9 cellular contexts compared by ENCODE assay signal in the genomic region with DNA sequence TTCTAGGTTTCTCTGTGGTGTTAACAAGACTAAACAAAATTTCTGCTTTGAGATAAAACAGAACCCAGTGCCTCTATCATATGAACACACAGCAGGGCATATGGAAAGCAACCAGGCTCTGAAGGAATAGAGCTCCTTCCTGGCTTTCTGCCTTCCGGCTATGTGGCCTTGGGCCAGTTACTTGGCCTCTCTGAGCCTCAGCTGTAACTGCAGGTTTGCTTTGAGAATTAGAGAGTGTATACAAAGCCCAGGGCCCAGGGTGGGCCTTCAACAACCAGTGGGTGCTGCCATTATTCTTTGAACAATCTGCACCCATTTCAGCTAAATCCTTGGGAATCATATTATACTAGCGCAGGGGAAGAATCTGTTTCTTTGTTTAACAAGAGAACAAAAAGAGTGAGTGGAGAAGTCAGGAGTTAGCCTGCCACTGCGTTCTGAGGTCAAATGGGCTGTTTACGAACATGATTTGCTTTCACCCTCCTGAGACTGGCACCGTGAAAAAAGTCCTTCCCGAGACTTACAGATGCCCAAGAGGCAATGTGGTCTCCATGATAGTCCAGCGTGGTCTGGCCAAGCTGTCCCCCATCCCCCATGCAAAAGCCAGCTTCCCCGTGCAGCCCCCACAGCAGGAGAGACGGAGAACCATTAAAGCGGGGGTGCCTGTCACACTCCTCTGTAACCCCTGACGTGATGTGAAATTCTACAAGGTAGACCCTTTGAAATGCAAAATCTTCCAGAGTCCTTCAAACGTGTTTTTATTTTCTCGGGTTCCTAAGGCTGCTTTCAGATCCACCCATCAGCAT. TPM values are rescaled to one million over a fixed set of nuclear protein-coding genes. Genes with fewer than 3 reads are reported as not detected.
DNase-seq lines count a peak whose midpoint lies in the region; ATAC-seq, FAIRE-seq and TF ChIP-seq lines count a peak whose summit lies in the region.
"Had no signal": no experiment of that assay in that cellular context is flagged by ENCODE, and none has a peak within 500 bp of the region (broad histone marks: within the 10 kb centered on the region; RNA-seq: fewer than 3 reads in every experiment).

No MANE protein-coding gene starts in this region.

- peak overlapping the region; percentile 44 for H3K4me2 ChIP-seq in GM23338

- H3F3A ChIP-seq in GM23338 (replicated peaks; ENCODE audit: low read depth), result 0 out of 2 replicates have a peak, but pooled peaks cover 3% of the 10 kb centered on the region

- H3K27ac ChIP-seq in GM23338 (ENCODE audit: low read depth), result no peak overlapping the region
- H3K27ac ChIP-seq in iPS-18a (ENCODE audit: low read length), result no peak overlapping the region
- H3K27ac ChIP-seq in small intestine (ENCODE audit: low read depth in 1 of 2, low read length in 1 of 2), result peak overlapping the region; percentile 92 to 99

- H2AFZ ChIP-seq in GM23338, result no peak overlapping the region

- H3K4me1 Mint-ChIP-seq in GM23338 (peaks cover 66% of the 10 kb centered on the region), WTC11 (peaks cover 65% of the 10 kb centered on the region)

- H3K36me3 ChIP-seq in GM23338 (ENCODE audit: insufficient read depth), result no peaks in the 10 kb centered on the region
- no peaks in the 10 kb centered on the region for H3K36me3 ChIP-seq in iPS-18a (ENCODE audit: control insufficient read depth, low read depth, low read length)
- H3K36me3 ChIP-seq in small intestine (ENCODE audit: control insufficient read depth in 2 of 2, insufficient read depth in 2 of 2, low read length in 2 of 2), result peaks cover 0 to 3% of the 10 kb centered on the region in 2 donors

- 37 to 54% (median 46%) methylated on average over 13 of the region's 13 CpGs for WGBS in small intestine, 3 donors

- no peak overlapping the region for H3K9ac ChIP-seq in iPS-18a (ENCODE audit: low read length)

- H3K4me3 Mint-ChIP-seq in GM23338 (peak overlapping the region; percentile 55), WTC11 (peak overlapping the region; percentile 32)

- CTCF ChIA-PET in WTC11 (lab: Charles Lee), result interaction anchor here (1.0 to 4.9 kb wide), 13 partner anchors 20 to 208 kb away, joined by 3 to 57 read pairs (median 14); no protein-coding TSS in a partner anchor

- H3K27me3 Mint-ChIP-seq in GM23338 (ENCODE audit: insufficient read depth, low read depth, poor library complexity), result peaks cover 39% of the 10 kb centered on the region
- H3K27me3 Mint-ChIP-seq in WTC11 (ENCODE audit: low read depth), result peaks cover 19% of the 10 kb centered on the region

- 0 out of 2 replicates have a peak overlapping the region, but pooled peaks have one; percentile 18 for H3K27ac Mint-ChIP-seq in GM23338
- peak overlapping the region; percentile 24 for H3K27ac Mint-ChIP-seq in WTC11

- H3K9me3 Mint-ChIP-seq in GM23338 (no peaks in the 10 kb centered on the region), WTC11 (no peaks in the 10 kb centered on the region)

- DNase-seq in GM23338 (ENCODE audit: low spot score) (peak; percentile 33), WTC11 (ENCODE audit: low spot score) (no peak), small intestine (no peak), NCI-H510A treated with DMSO at 0.1 percent for 48 hours (lab: John Stamatoyannopoulos, UW) (no peak), NCI-H2171 treated with DMSO at 0.1 percent for 48 hours (lab: John Stamatoyannopoulos, UW) (no peak), SKM-1 (lab: John Stamatoyannopoulos, UW; ENCODE audit: unreplicated experiment) (no peak)

- H3K9me3 ChIP-seq in iPS-18a (ENCODE audit: control insufficient read depth, low read depth, low read length) (no peaks in the 10 kb centered on the region), small intestine (ENCODE audit: control insufficient read depth, low read depth) (no peaks in the 10 kb centered on the region)

- POLR2A ChIA-PET in WTC11 (lab: Charles Lee), result no interaction called here

- H3K79me2 ChIP-seq in GM23338 (replicated peaks; ENCODE audit: insufficient read depth), result peaks cover 24% of the 10 kb centered on the region

- H3K4me3 ChIP-seq in GM23338 (peak overlapping the region; percentile 21; the same call in 1 of the 2 replicates), iPS-18a (ENCODE audit: low read length) (peak overlapping the region; percentile 36), small intestine (ENCODE audit: low read depth in 1 of 2, low read length in 2 of 2) (no peak overlapping the region)

- FAIRE-seq in small intestine (lab: Jason Lieb, UNC), result no peak
- FAIRE-seq: TTC549 had no signal

- H3K4me1 ChIP-seq in GM23338 (ENCODE audit: insufficient read depth), result peaks cover 57% of the 10 kb centered on the region
- H3K4me1 ChIP-seq in iPS-18a (ENCODE audit: control insufficient read depth, low read depth, low read length), result peaks cover 57% of the 10 kb centered on the region
- H3K4me1 ChIP-seq in small intestine (ENCODE audit: control insufficient read depth in 2 of 2, insufficient read depth in 1 of 2, low read depth in 1 of 2, low read length in 1 of 2), result peaks cover 37 to 38% of the 10 kb centered on the region in 2 donors

- H3K36me3 Mint-ChIP-seq in GM23338 (ENCODE audit: low read depth) (no peaks in the 10 kb centered on the region), WTC11 (no peaks in the 10 kb centered on the region)

- H3K27me3 ChIP-seq in GM23338 (ENCODE audit: insufficient read depth), result peaks cover 29% of the 10 kb centered on the region
- H3K27me3 ChIP-seq in iPS-18a (ENCODE audit: control insufficient read depth, insufficient read depth, low read length), result peaks cover 54% of the 10 kb centered on the region
- no peaks in the 10 kb centered on the region for H3K27me3 ChIP-seq in small intestine (ENCODE audit: control insufficient read depth in 2 of 2, insufficient read depth in 2 of 2, low read length in 2 of 2)

- H3K9me2 ChIP-seq in GM23338 (ENCODE audit: insufficient read depth), result no peaks in the 10 kb centered on the region

- TF ChIP-seq CTCF in GM23338 (conservative IDR thresholded peaks at IDR 0.05; ENCODE audit: low read depth in 2 of 2) (no peak), WTC11 (IDR thresholded peaks at IDR 0.05) (no peak)

- H4K20me1 ChIP-seq in GM23338 (replicated peaks; ENCODE audit: insufficient read depth), result peaks cover 26% of the 10 kb centered on the region

- ATAC-seq in GM23338 (no peak), WTC11 (no peak), HG03039 (IDR thresholded peaks at IDR 0.05; ENCODE audit: unreplicated experiment) (no peak)

TF ChIP-seq in GM23338, 12 proteins besides CTCF, POLR2A, EP300 and RAD21 (continues in another document):
- TF ChIP-seq EZH2phosphoT487 (IDR thresholded peaks at IDR 0.05; ENCODE audit: unreplicated experiment), result no peak

TF ChIP-seq in WTC11, 78 proteins besides CTCF, POLR2A, EP300 and RAD21 (continues in another document):
- TF ChIP-seq FOXP1 (CRISPR knock-in tag; IDR thresholded peaks at IDR 0.05; ENCODE audit: borderline replicate concordance), result no peak
- TF ChIP-seq MYBL2 (CRISPR knock-in tag; IDR thresholded peaks at IDR 0.05), result no peak
- TF ChIP-seq CREM (CRISPR knock-in tag; IDR thresholded peaks at IDR 0.05), result no peak
- TF ChIP-seq, protein P1, sequence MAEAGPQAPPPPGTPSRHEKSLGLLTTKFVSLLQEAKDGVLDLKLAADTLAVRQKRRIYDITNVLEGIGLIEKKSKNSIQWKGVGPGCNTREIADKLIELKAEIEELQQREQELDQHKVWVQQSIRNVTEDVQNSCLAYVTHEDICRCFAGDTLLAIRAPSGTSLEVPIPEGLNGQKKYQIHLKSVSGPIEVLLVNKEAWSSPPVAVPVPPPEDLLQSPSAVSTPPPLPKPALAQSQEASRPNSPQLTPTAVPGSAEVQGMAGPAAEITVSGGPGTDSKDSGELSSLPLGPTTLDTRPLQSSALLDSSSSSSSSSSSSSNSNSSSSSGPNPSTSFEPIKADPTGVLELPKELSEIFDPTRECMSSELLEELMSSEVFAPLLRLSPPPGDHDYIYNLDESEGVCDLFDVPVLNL (CRISPR knock-in tag; IDR thresholded peaks at IDR 0.05; ENCODE audit: borderline replicate concordance, low read depth), result no peak
- TF ChIP-seq ZNF423 (CRISPR knock-in tag; IDR thresholded peaks at IDR 0.05), result no peak
- TF ChIP-seq, protein P2, sequence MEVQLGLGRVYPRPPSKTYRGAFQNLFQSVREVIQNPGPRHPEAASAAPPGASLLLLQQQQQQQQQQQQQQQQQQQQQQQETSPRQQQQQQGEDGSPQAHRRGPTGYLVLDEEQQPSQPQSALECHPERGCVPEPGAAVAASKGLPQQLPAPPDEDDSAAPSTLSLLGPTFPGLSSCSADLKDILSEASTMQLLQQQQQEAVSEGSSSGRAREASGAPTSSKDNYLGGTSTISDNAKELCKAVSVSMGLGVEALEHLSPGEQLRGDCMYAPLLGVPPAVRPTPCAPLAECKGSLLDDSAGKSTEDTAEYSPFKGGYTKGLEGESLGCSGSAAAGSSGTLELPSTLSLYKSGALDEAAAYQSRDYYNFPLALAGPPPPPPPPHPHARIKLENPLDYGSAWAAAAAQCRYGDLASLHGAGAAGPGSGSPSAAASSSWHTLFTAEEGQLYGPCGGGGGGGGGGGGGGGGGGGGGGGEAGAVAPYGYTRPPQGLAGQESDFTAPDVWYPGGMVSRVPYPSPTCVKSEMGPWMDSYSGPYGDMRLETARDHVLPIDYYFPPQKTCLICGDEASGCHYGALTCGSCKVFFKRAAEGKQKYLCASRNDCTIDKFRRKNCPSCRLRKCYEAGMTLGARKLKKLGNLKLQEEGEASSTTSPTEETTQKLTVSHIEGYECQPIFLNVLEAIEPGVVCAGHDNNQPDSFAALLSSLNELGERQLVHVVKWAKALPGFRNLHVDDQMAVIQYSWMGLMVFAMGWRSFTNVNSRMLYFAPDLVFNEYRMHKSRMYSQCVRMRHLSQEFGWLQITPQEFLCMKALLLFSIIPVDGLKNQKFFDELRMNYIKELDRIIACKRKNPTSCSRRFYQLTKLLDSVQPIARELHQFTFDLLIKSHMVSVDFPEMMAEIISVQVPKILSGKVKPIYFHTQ (CRISPR knock-in tag; IDR thresholded peaks at IDR 0.05), result no peak
- no peak for TF ChIP-seq NR2C2 (CRISPR knock-in tag; IDR thresholded peaks at IDR 0.05)
- no peak for TF ChIP-seq SOX15 (CRISPR knock-in tag; IDR thresholded peaks at IDR 0.05)
- no peak for TF ChIP-seq SMAD4 (CRISPR knock-in tag; IDR thresholded peaks at IDR 0.05)
- TF ChIP-seq RELA (CRISPR knock-in tag; IDR thresholded peaks at IDR 0.05; ENCODE audit: borderline replicate concordance), result no peak

RNA-seq across cellular contexts. Expression of a gene that starts 4.9 kb away (rescaled TPM):
- total RNA-seq in GM23338 (2014; rRNA removed; shearing (Covaris generic)), result 14.5 and 20.3 TPM in 2 replicates
- polyA plus RNA-seq in GM23338 (2016; fragmentation: Nextera tagmentation; extraction: Ambion mirVana) (3.0 and 3.5 TPM in 2 replicates), small intestine (10 to 100 TPM; 15.1 to 30.2 (median 18.8) TPM)
- 18.7 to 21.3 TPM (median 19.9 TPM) in 3 replicates for total RNA-seq in WTC11 (2021)

RNA-seq across cellular contexts. Expression of a gene that starts 52.4 kb away (rescaled TPM):
- total RNA-seq in GM23338 (2014; rRNA removed; shearing (Covaris generic)), result 29.7 and 38.0 TPM in 2 replicates
- polyA plus RNA-seq in GM23338 (2016; fragmentation: Nextera tagmentation; extraction: Ambion mirVana) (29.4 and 35.0 TPM in 2 replicates), small intestine (10 to 100 TPM in 2 of 3 donors, 1 to 10 TPM in 1; 9.6 to 13.2 (median 12.7) TPM)
- 21.6 to 26.4 TPM (median 25.7 TPM) in 3 replicates for total RNA-seq in WTC11 (2021)

Comparison
In these comparisons a context has a peak if more than half of its experiments do, and no peak if none do; other contexts are left out.
1. H3K27ac ChIP-seq: peak in small intestine (2 of 2); none in GM23338 (single experiment) and iPS-18a (single experiment).
2. H3K4me3 ChIP-seq: peak in GM23338 (single experiment) and iPS-18a (single experiment); none in small intestine (0 of 2).